18 cellular contexts compared by ENCODE assay signal in genomic region chr2:97720746-97721145, GRCh38. TPM values are rescaled to one million over a fixed set of nuclear protein-coding genes. Genes with fewer than 3 reads are reported as not detected.
A peak's percentile ranks its signal among the peaks of the same experiment; 100 is the strongest.
DNase-seq lines count a peak whose midpoint lies in the region; ATAC-seq and TF ChIP-seq lines count a peak whose summit lies in the region.
"Had no signal": no experiment of that assay in that cellular context is flagged by ENCODE, and none has a peak within 500 bp of the region (broad histone marks: within the 10 kb centered on the region; RNA-seq: fewer than 3 reads in every experiment).

No MANE protein-coding gene starts in this region.

- H4K20me1 ChIP-seq in DND-41 (ENCODE audit: insufficient read depth, low read length): peaks cover 52% of the 10 kb centered on the region

- H3K4me2 ChIP-seq in DND-41 (ENCODE audit: insufficient read depth, low read length): no peak overlapping the region

- peak overlapping the region; percentile 44 for H3K27ac ChIP-seq in CD4-positive, CD25-positive, alpha-beta regulatory T cell (ENCODE audit: insufficient read depth, low read length, poor library complexity, severe bottlenecking)
- H3K27ac ChIP-seq in DND-41 (ENCODE audit: low read length): peak overlapping the region; percentile 62
- H3K27ac ChIP-seq: heart right ventricle, SK-N-MC, uterus had no signal

- H3K36me3 ChIP-seq in CD4-positive, CD25-positive, alpha-beta regulatory T cell (ENCODE audit: control insufficient read depth, insufficient read depth, low read length): peaks cover 38% of the 10 kb centered on the region
- peaks cover 81% of the 10 kb centered on the region for H3K36me3 ChIP-seq in DND-41 (ENCODE audit: insufficient read depth, low read length)
- H3K36me3 ChIP-seq: heart right ventricle, uterus had no signal

- no peaks in the 10 kb centered on the region for H3K27me3 ChIP-seq in CD4-positive, CD25-positive, alpha-beta regulatory T cell (ENCODE audit: control insufficient read depth, insufficient read depth, low read length)
- no peaks in the 10 kb centered on the region for H3K27me3 ChIP-seq in DND-41 (ENCODE audit: insufficient read depth, low read length, poor library complexity)
- H3K27me3 ChIP-seq: heart right ventricle, uterus had no signal

- peak overlapping the region; percentile 93 to 100 (median 95) for H3K27ac Mint-ChIP-seq in CD4-positive, CD25-positive, alpha-beta regulatory T cell
- H3K27ac Mint-ChIP-seq in activated CD8-positive, alpha-beta T cell treated with anti-CD3 and anti-CD28 coated beads for 36 hours: peak overlapping the region; percentile 84
- H3K27ac Mint-ChIP-seq: memory B cell had no signal

- intact Hi-C loops in activated CD8-positive, alpha-beta T cell treated with anti-CD3 and anti-CD28 coated beads for 36 hours (cut with micrococcal nuclease): no loop called here

- POLR2A ChIA-PET in activated CD8-positive, alpha-beta T cell treated with anti-CD3 and anti-CD28 coated beads for 36 hours (lab: Charles Lee): interaction anchor here (1.2 kb wide), 1 partner anchor 26 kb away, joined by 3 read pairs; no protein-coding TSS in a partner anchor

- TF ChIP-seq CTCF in DND-41 (IDR thresholded peaks at IDR 0.05; ENCODE audit: borderline replicate concordance, extremely low read depth, low read length, poor library complexity, severe bottlenecking): no peak
- TF ChIP-seq CTCF in activated CD8-positive, alpha-beta T cell treated with anti-CD3 and anti-CD28 coated beads for 36 hours (IDR thresholded peaks at IDR 0.05): no peak

- ATAC-seq in CD4-positive, CD25-positive, alpha-beta regulatory T cell (ENCODE audit: low read depth in 2 of 2): no peak
- ATAC-seq in DND-41 (ENCODE audit: insufficient read depth, low read depth) (no peak), GM18498 (IDR thresholded peaks at IDR 0.05; ENCODE audit: unreplicated experiment) (no peak), GM21390 (IDR thresholded peaks at IDR 0.05; ENCODE audit: unreplicated experiment) (no peak)
- ATAC-seq in activated CD8-positive, alpha-beta T cell treated with anti-CD3 and anti-CD28 coated beads for 36 hours: no peak
- ATAC-seq: heart right ventricle had no signal

- no peak overlapping the region for H2AFZ ChIP-seq in DND-41 (ENCODE audit: low read depth, low read length)

- DNase-seq in CD4-positive, CD25-positive, alpha-beta regulatory T cell: no peak
- DNase-seq in DND-41 (no peak), iPS DF 4.7 (ENCODE audit: extremely low read depth, low spot score) (peak; percentile 14), AG08396 (ENCODE audit: low spot score) (no peak)
- DNase-seq in activated CD8-positive, alpha-beta T cell treated with anti-CD3 and anti-CD28 coated beads for 36 hours: no peak
- DNase-seq: AML-193; heart right ventricle; naive B cell; NCI-H1436; NCI-H82; stimulated activated CD4-positive, alpha-beta T cell treated with anti-CD3 and anti-CD28 coated beads, Interleukin-2, amount 100 ng/mL, for 48 hours; substantia nigra; uterus had no signal

- H3K4me1 ChIP-seq in CD4-positive, CD25-positive, alpha-beta regulatory T cell (ENCODE audit: control insufficient read depth, insufficient read depth, low read length, poor library complexity, severe bottlenecking): peaks cover 71% of the 10 kb centered on the region
- H3K4me1 ChIP-seq in DND-41 (ENCODE audit: insufficient read depth, low read length): peaks cover 43% of the 10 kb centered on the region
- H3K4me1 ChIP-seq: uterus had no signal

- H3K36me3 Mint-ChIP-seq in CD4-positive, CD25-positive, alpha-beta regulatory T cell: peaks cover 39% of the 10 kb centered on the region
- H3K36me3 Mint-ChIP-seq in activated CD8-positive, alpha-beta T cell treated with anti-CD3 and anti-CD28 coated beads for 36 hours (ENCODE audit: low read depth): peaks cover 83% of the 10 kb centered on the region
- H3K36me3 Mint-ChIP-seq: memory B cell, naive B cell had no signal

- no peak overlapping the region for H3K4me3 ChIP-seq in CD4-positive, CD25-positive, alpha-beta regulatory T cell (ENCODE audit: low read depth, low read length)
- H3K4me3 ChIP-seq in DND-41 (ENCODE audit: low read depth in 1 of 2, low read length in 2 of 2): no peak overlapping the region
- H3K4me3 ChIP-seq: heart right ventricle, SK-N-MC, uterus had no signal

- H3K79me2 ChIP-seq in DND-41 (ENCODE audit: insufficient read depth, low read length): peaks cover 98% of the 10 kb centered on the region

- H3K9ac ChIP-seq in DND-41 (ENCODE audit: low read depth, low read length): no peak overlapping the region

- H3K9me3 ChIP-seq in CD4-positive, CD25-positive, alpha-beta regulatory T cell (ENCODE audit: control insufficient read depth in 2 of 2, low read length in 2 of 2): no peaks in the 10 kb centered on the region
- no peaks in the 10 kb centered on the region for H3K9me3 ChIP-seq in DND-41 (ENCODE audit: insufficient read depth, low read length, severe bottlenecking)
- H3K9me3 ChIP-seq: heart right ventricle, uterus had no signal

- H3K9me3 Mint-ChIP-seq in CD4-positive, CD25-positive, alpha-beta regulatory T cell: no peaks in the 10 kb centered on the region
- no peaks in the 10 kb centered on the region for H3K9me3 Mint-ChIP-seq in activated CD8-positive, alpha-beta T cell treated with anti-CD3 and anti-CD28 coated beads for 36 hours
- H3K9me3 Mint-ChIP-seq: memory B cell, naive B cell had no signal

- peak overlapping the region in 2 of 4 donors; percentile 66 to 79 for H3K4me3 Mint-ChIP-seq in CD4-positive, CD25-positive, alpha-beta regulatory T cell
- peak overlapping the region; percentile 16 for H3K4me3 Mint-ChIP-seq in activated CD8-positive, alpha-beta T cell treated with anti-CD3 and anti-CD28 coated beads for 36 hours
- H3K4me3 Mint-ChIP-seq: memory B cell had no signal

- peaks cover 5 to 90% (median 62%) of the 10 kb centered on the region in 4 donors for H3K4me1 Mint-ChIP-seq in CD4-positive, CD25-positive, alpha-beta regulatory T cell
- H3K4me1 Mint-ChIP-seq in activated CD8-positive, alpha-beta T cell treated with anti-CD3 and anti-CD28 coated beads for 36 hours (ENCODE audit: low read depth): peaks cover 73% of the 10 kb centered on the region

- no peaks in the 10 kb centered on the region for H3K27me3 Mint-ChIP-seq in CD4-positive, CD25-positive, alpha-beta regulatory T cell
- H3K27me3 Mint-ChIP-seq in activated CD8-positive, alpha-beta T cell treated with anti-CD3 and anti-CD28 coated beads for 36 hours: no peaks in the 10 kb centered on the region
- H3K27me3 Mint-ChIP-seq: memory B cell, naive B cell had no signal

- CTCF ChIA-PET in activated CD8-positive, alpha-beta T cell treated with anti-CD3 and anti-CD28 coated beads for 36 hours (lab: Charles Lee): interaction anchor here (0.8 to 14.1 kb wide), 3 partner anchors 20 to 23 kb away, joined by 3 to 167 read pairs (median 6); no protein-coding TSS in a partner anchor

RNA-seq across cellular contexts. Expression of gene ZAP70, which starts 7.4 kb away (rescaled TPM):
- total RNA-seq in CD4-positive, CD25-positive, alpha-beta regulatory T cell: 431 TPM
- polyA plus RNA-seq in CD4-positive, CD25-positive, alpha-beta regulatory T cell: 100 to 1,000 TPM; 104 to 144 (median 130) TPM
- total RNA-seq in activated CD8-positive, alpha-beta T cell treated with anti-CD3 and anti-CD28 coated beads for 36 hours: 100 to 1,000 TPM; 218 TPM
- total RNA-seq: kidney epithelial cell had no signal

RNA-seq across cellular contexts. Expression of gene C2orf92, which starts 51.2 kb away (rescaled TPM):
- 20.4 TPM for total RNA-seq in CD4-positive, CD25-positive, alpha-beta regulatory T cell
- under 1 TPM in 1 of 4 donors, not detected in 3; 0.61 TPM for polyA plus RNA-seq in CD4-positive, CD25-positive, alpha-beta regulatory T cell
- total RNA-seq in activated CD8-positive, alpha-beta T cell treated with anti-CD3 and anti-CD28 coated beads for 36 hours: 10 to 100 TPM in 1 of 2 experiments, 1 to 10 TPM in 1; 6.8 to 11.7 TPM

RNA-seq across cellular contexts. Expression of gene ACTR1B, which starts 56.9 kb away (rescaled TPM):
- 86.3 TPM for total RNA-seq in CD4-positive, CD25-positive, alpha-beta regulatory T cell
- 10 to 100 TPM; 12.9 to 22.6 (median 21.8) TPM for polyA plus RNA-seq in CD4-positive, CD25-positive, alpha-beta regulatory T cell
- total RNA-seq in activated CD8-positive, alpha-beta T cell treated with anti-CD3 and anti-CD28 coated beads for 36 hours: 100 to 1,000 TPM; 143 to 150 TPM
